In the genomic region with DNA sequence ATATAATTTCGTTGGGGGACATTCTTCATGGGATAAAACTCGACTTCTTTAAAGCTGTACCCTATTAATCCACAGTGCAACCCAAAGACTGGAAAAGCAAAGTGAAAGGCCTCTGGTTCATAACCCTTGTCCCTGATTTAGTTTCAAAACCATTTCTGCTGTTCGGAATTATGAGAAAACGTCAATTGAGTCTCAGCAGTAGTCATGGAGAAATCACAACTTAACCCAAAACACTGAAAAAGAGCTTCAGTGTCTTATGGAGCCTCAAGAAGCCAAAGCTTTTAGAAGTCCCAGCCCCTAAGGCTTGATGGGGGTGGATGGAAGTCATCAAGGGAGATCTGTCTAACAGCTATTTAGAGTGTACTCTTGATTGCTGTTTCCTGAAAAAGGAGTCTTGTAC, we compare ENCODE assay signal across 16 cellular contexts.
DNase-seq lines count a peak whose midpoint lies in the region; ATAC-seq and TF ChIP-seq lines count a peak whose summit lies in the region.
"Had no signal": no experiment of that assay in that cellular context is flagged by ENCODE, and none has a peak within 500 bp of the region (broad histone marks: within the 10 kb centered on the region; RNA-seq: fewer than 3 reads in every experiment).

No MANE protein-coding gene starts in this region.

- H3K9me3 ChIP-seq in liver (ENCODE audit: control insufficient read depth in 4 of 4, low read length in 3 of 4): peaks cover 0 to 10% (median 0%) of the 10 kb centered on the region in 4 donors
- no peaks in the 10 kb centered on the region for H3K9me3 ChIP-seq in right lobe of liver
- H3K9me3 ChIP-seq in muscle layer of duodenum (ENCODE audit: control insufficient read depth in 1 of 2, low read length in 2 of 2): peaks cover 0 to 8% of the 10 kb centered on the region in 2 donors
- peaks cover 0 to 31% (median 20%) of the 10 kb centered on the region in 8 donors for H3K9me3 ChIP-seq in spleen
- H3K9me3 ChIP-seq: Caco-2 had no signal

- WGBS in liver: 49% methylated on average over 4 of the region's 4 CpGs
- WGBS in right lobe of liver (ENCODE audit: insufficient coverage, low coverage, low lambda C conversion rate, missing lambda C conversion rate): 39% methylated on average over 4 of the region's 4 CpGs
- WGBS in spleen, 5 donors: 60 to 80% (median 74%) methylated on average over 4 of the region's 4 CpGs

- no peak overlapping the region for H3K27ac ChIP-seq in liver (ENCODE audit: low read depth in 1 of 2, low read length in 2 of 2)
- no peak overlapping the region for H3K27ac ChIP-seq in right lobe of liver
- peak overlapping the region; percentile 26 for H3K27ac ChIP-seq in muscle layer of duodenum (ENCODE audit: low read length)
- H3K27ac ChIP-seq in spleen: peak overlapping the region in 6 of 8 donors; percentile 19 to 68 (median 52)
- H3K27ac ChIP-seq: 22Rv1, BLaER1 had no signal

- no peak overlapping the region for H3K4me3 ChIP-seq in liver (ENCODE audit: low read depth in 1 of 3, low read length in 3 of 3)
- H3K4me3 ChIP-seq in right lobe of liver: no peak overlapping the region
- no peak overlapping the region for H3K4me3 ChIP-seq in muscle layer of duodenum (ENCODE audit: low read depth in 1 of 2, low read length in 2 of 2)
- H3K4me3 ChIP-seq in spleen: no peak overlapping the region
- H3K4me3 ChIP-seq: BLaER1 had no signal

- no peaks in the 10 kb centered on the region for H3K4me1 Mint-ChIP-seq in activated T-helper 1 cell treated with anti-CD3 and anti-CD28 coated beads, Interleukin-12 subunit alpha, Interleukin-12 subunit beta, Interleukin-2, Interleukin-4 antibody, amounts not matched to agents 30 ng/mL and 10 ng/mL and 1 ng/mL, durations not matched to agents 14 hours and 24 hours and 36 hours (ENCODE audit: low read depth)
- H3K4me1 Mint-ChIP-seq: CD8-positive, alpha-beta memory T cell; IgD-negative memory B cell had no signal

- no peak overlapping the region for H3K27ac Mint-ChIP-seq in activated T-helper 1 cell treated with anti-CD3 and anti-CD28 coated beads, Interleukin-12 subunit alpha, Interleukin-12 subunit beta, Interleukin-2, Interleukin-4 antibody, amounts not matched to agents 30 ng/mL and 10 ng/mL and 1 ng/mL, durations not matched to agents 14 hours and 24 hours and 36 hours
- H3K27ac Mint-ChIP-seq: CD8-positive, alpha-beta memory T cell; IgD-negative memory B cell had no signal

- no peak overlapping the region for H3K4me3 Mint-ChIP-seq in activated T-helper 1 cell treated with anti-CD3 and anti-CD28 coated beads, Interleukin-12 subunit alpha, Interleukin-12 subunit beta, Interleukin-2, Interleukin-4 antibody, amounts not matched to agents 30 ng/mL and 10 ng/mL and 1 ng/mL, durations not matched to agents 14 hours and 24 hours and 36 hours
- H3K4me3 Mint-ChIP-seq: CD8-positive, alpha-beta memory T cell; IgD-negative memory B cell had no signal

- TF ChIP-seq POLR2A in right lobe of liver (IDR thresholded peaks at IDR 0.05) (no peak), spleen (IDR thresholded peaks at IDR 0.05) (no peak)

- H3K4me1 ChIP-seq in liver (ENCODE audit: control insufficient read depth in 4 of 4, insufficient read depth in 4 of 4, low read length in 3 of 4): peaks cover 0 to 15% (median 4%) of the 10 kb centered on the region in 4 donors
- peaks cover 0 to 13% (median 5%) of the 10 kb centered on the region in 4 donors for H3K4me1 ChIP-seq in right lobe of liver
- H3K4me1 ChIP-seq in muscle layer of duodenum (ENCODE audit: control insufficient read depth in 1 of 2, insufficient read depth in 2 of 2, low read length in 2 of 2): peaks cover 0 to 4% of the 10 kb centered on the region in 2 donors
- H3K4me1 ChIP-seq in spleen: peaks cover 0 to 18% (median 7%) of the 10 kb centered on the region in 6 donors
- H3K4me1 ChIP-seq: BLaER1, Caco-2 had no signal

- H3K36me3 Mint-ChIP-seq in activated T-helper 1 cell treated with anti-CD3 and anti-CD28 coated beads, Interleukin-12 subunit alpha, Interleukin-12 subunit beta, Interleukin-2, Interleukin-4 antibody, amounts not matched to agents 30 ng/mL and 10 ng/mL and 1 ng/mL, durations not matched to agents 14 hours and 24 hours and 36 hours (ENCODE audit: low read depth): no peaks in the 10 kb centered on the region
- H3K36me3 Mint-ChIP-seq: IgD-negative memory B cell had no signal

- H3K27me3 ChIP-seq in liver (ENCODE audit: control insufficient read depth in 4 of 4, insufficient read depth in 4 of 4, low read length in 3 of 4): no peaks in the 10 kb centered on the region
- no peaks in the 10 kb centered on the region for H3K27me3 ChIP-seq in right lobe of liver
- no peaks in the 10 kb centered on the region for H3K27me3 ChIP-seq in muscle layer of duodenum (ENCODE audit: low read depth, low read length)
- H3K27me3 ChIP-seq in spleen (replicated peaks in 1 of 7): no peaks in the 10 kb centered on the region
- H3K27me3 ChIP-seq: BLaER1 had no signal

- peaks cover 7% of the 10 kb centered on the region for H3K9me3 Mint-ChIP-seq in activated T-helper 1 cell treated with anti-CD3 and anti-CD28 coated beads, Interleukin-12 subunit alpha, Interleukin-12 subunit beta, Interleukin-2, Interleukin-4 antibody, amounts not matched to agents 30 ng/mL and 10 ng/mL and 1 ng/mL, durations not matched to agents 14 hours and 24 hours and 36 hours

- DNase-seq in right lobe of liver: no peak
- no peak for DNase-seq in spleen
- no peak for DNase-seq in activated T-helper 1 cell treated with anti-CD3 and anti-CD28 coated beads, Interleukin-12 subunit alpha, Interleukin-12 subunit beta, Interleukin-2, Interleukin-4 antibody, amounts not matched to agents 30 ng/mL and 10 ng/mL and 1 ng/mL, durations not matched to agents 14 hours and 24 hours and 36 hours (ENCODE audit: low spot score)
- no peak for DNase-seq in head of caudate nucleus
- DNase-seq: AML-193; Caco-2; CD8-positive, alpha-beta memory T cell; DMS53; GF-D8; HCEC 1CT had no signal

- H3K36me3 ChIP-seq in liver (ENCODE audit: control insufficient read depth in 4 of 4, insufficient read depth in 3 of 4, low read depth in 1 of 4, low read length in 3 of 4): no peaks in the 10 kb centered on the region
- no peaks in the 10 kb centered on the region for H3K36me3 ChIP-seq in right lobe of liver
- H3K36me3 ChIP-seq in muscle layer of duodenum (ENCODE audit: control insufficient read depth in 1 of 2, insufficient read depth in 2 of 2, low read length in 2 of 2): no peaks in the 10 kb centered on the region
- H3K36me3 ChIP-seq in spleen: no peaks in the 10 kb centered on the region
- H3K36me3 ChIP-seq: BLaER1 had no signal

- no peak for TF ChIP-seq CTCF in liver (IDR thresholded peaks at IDR 0.05; ENCODE audit: low read depth, low read length, missing input control)
- TF ChIP-seq CTCF in right lobe of liver (IDR thresholded peaks at IDR 0.05): no peak
- no peak for TF ChIP-seq CTCF in spleen (IDR thresholded peaks at IDR 0.05 in 8 of 11, conservative IDR thresholded peaks at IDR 0.05 in 3 of 11)

- ATAC-seq in right lobe of liver: no peak
- no peak for ATAC-seq in GM19467 (IDR thresholded peaks at IDR 0.05; ENCODE audit: unreplicated experiment)

- no peak for TF ChIP-seq RAD21 in liver (IDR thresholded peaks at IDR 0.05)

- H3K9ac ChIP-seq in liver (ENCODE audit: low read depth in 1 of 2, low read length in 2 of 2): no peak overlapping the region
- H3K9ac ChIP-seq: BLaER1 had no signal

- intact Hi-C loops in right lobe of liver (cut with DNase I) (no loop called here), spleen (cut with DNase I; ENCODE audit: low total_unique reads) (no loop called here), head of caudate nucleus (cut with DNase I) (no loop called here)
- intact Hi-C loops in activated T-helper 1 cell treated with anti-CD3 and anti-CD28 coated beads, Interleukin-12 subunit alpha, Interleukin-12 subunit beta, Interleukin-2, Interleukin-4 antibody, amounts not matched to agents 30 ng/mL and 10 ng/mL and 1 ng/mL, durations not matched to agents 14 hours and 24 hours and 36 hours (cut with micrococcal nuclease): no loop called here

- no peaks in the 10 kb centered on the region for H3K27me3 Mint-ChIP-seq in activated T-helper 1 cell treated with anti-CD3 and anti-CD28 coated beads, Interleukin-12 subunit alpha, Interleukin-12 subunit beta, Interleukin-2, Interleukin-4 antibody, amounts not matched to agents 30 ng/mL and 10 ng/mL and 1 ng/mL, durations not matched to agents 14 hours and 24 hours and 36 hours (ENCODE audit: insufficient read depth)

TF ChIP-seq in liver, 16 proteins besides CTCF, POLR2A, EP300 and RAD21:
- peak; percentile 26 to 39 for TF ChIP-seq RXRA (IDR thresholded peaks at IDR 0.05)
- no peak for TF ChIP-seq SP1 (IDR thresholded peaks at IDR 0.05)
- TF ChIP-seq, protein P1, sequence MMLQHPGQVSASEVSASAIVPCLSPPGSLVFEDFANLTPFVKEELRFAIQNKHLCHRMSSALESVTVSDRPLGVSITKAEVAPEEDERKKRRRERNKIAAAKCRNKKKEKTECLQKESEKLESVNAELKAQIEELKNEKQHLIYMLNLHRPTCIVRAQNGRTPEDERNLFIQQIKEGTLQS (IDR thresholded peaks at IDR 0.05): no peak

Comparison
In these comparisons a context has a peak if more than half of its experiments do, and no peak if none do; other contexts are left out.
1. H3K27ac ChIP-seq: peak in muscle layer of duodenum (single experiment) and spleen (6 of 8); none in liver (0 of 2) and right lobe of liver (0 of 3).